In the genomic region with DNA sequence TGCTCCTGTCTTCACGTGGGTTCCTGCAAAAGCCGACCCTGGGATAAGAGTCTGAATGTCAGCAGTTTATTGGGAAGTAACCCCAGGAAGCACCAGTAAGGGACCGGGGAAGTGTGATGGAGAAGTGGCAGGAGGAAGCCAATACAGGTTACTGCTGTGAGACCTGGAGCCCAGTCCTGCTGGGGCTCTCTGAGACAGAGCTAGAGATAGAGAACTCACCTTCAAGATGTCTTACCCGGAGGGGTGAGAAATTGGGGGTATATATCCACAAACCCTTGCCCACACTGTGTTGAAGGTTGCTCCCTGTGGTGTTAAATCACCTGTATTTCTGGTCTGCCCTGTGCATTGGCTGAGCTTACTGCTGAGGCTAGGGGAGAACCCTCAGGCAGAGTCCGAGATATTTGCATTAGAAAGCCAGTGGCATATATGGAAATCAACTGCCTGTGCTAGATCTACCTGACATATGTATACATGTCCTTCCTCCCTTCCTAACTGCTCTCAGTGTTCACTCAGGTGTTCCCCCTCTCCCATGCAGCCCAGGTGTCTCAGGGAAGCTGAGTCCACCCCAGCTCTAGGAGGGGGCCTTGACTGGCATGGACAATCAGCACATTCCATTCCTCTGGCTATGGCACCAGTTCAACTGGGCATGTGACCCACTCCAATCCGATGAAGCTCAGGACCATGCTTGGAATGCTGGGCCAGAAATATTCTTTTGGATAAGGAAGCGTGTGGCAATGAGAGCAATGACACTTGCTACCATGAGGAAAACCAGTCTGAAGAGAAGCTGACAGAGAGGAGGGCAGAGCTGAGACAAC, we compare ENCODE assay signal across 1 cellular context.
TF ChIP-seq lines count a peak whose summit lies in the region.

No MANE protein-coding gene starts in this region.

TF ChIP-seq in WTC11, 78 proteins besides CTCF, POLR2A, EP300 and RAD21 (continued from another document):
- no peak for TF ChIP-seq USF1 (CRISPR knock-in tag; IDR thresholded peaks at IDR 0.05)
- TF ChIP-seq TCF7 (CRISPR knock-in tag; IDR thresholded peaks at IDR 0.05; ENCODE audit: low read depth), result no peak
- TF ChIP-seq, protein P1, sequence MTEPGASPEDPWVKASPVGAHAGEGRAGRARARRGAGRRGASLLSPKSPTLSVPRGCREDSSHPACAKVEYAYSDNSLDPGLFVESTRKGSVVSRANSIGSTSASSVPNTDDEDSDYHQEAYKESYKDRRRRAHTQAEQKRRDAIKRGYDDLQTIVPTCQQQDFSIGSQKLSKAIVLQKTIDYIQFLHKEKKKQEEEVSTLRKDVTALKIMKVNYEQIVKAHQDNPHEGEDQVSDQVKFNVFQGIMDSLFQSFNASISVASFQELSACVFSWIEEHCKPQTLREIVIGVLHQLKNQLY (CRISPR knock-in tag; IDR thresholded peaks at IDR 0.05), result no peak
- TF ChIP-seq GTF2I (CRISPR knock-in tag; conservative IDR thresholded peaks at IDR 0.05), result no peak
- no peak for TF ChIP-seq FOXJ3 (CRISPR knock-in tag; IDR thresholded peaks at IDR 0.05; ENCODE audit: borderline replicate concordance)
- TF ChIP-seq STAT6 (CRISPR knock-in tag; conservative IDR thresholded peaks at IDR 0.05; ENCODE audit: low read depth), result no peak
TF ChIP-seq in WTC11: peak in this region for 0.
